In genomic region chr19:43575156-43575950, GRCh38 we compare ENCODE assay signal across 8 cellular contexts. TPM values are rescaled to one million over a fixed set of nuclear protein-coding genes. Genes with fewer than 3 reads are reported as not detected.
DNase-seq lines count a peak whose midpoint lies in the region; ATAC-seq and TF ChIP-seq lines count a peak whose summit lies in the region.

Gene PINLYP (plus strand): TSS chr19:43575801. CDS start chr19:43577192, 1,391 bp downstream.
Gene XRCC1 (minus strand): TSS chr19:43575527. CDS start chr19:43575458, 69 bp downstream.

- H3K4me1 Mint-ChIP-seq in nephron = peaks cover 47% of the 10 kb centered on the region
- peaks cover 59% of the 10 kb centered on the region for H3K4me1 Mint-ChIP-seq in stimulated activated naive CD8-positive, alpha-beta T cell treated with anti-CD3 and anti-CD28 coated beads, Interleukin-15, Interleukin-2, amounts not matched to agents 100 ng/mL and 50 ng/mL, for 24 hours (ENCODE audit: low read depth)

- H3K9me3 Mint-ChIP-seq in nephron = no peaks in the 10 kb centered on the region
- H3K9me3 Mint-ChIP-seq in stimulated activated naive CD8-positive, alpha-beta T cell treated with anti-CD3 and anti-CD28 coated beads, Interleukin-15, Interleukin-2, amounts not matched to agents 100 ng/mL and 50 ng/mL, for 24 hours = no peaks in the 10 kb centered on the region

- peaks cover 16% of the 10 kb centered on the region for H3K36me3 ChIP-seq in RWPE2 (ENCODE audit: low read depth)

- H3K27me3 Mint-ChIP-seq in nephron (ENCODE audit: low read depth) = no peaks in the 10 kb centered on the region
- H3K27me3 Mint-ChIP-seq in stimulated activated naive CD8-positive, alpha-beta T cell treated with anti-CD3 and anti-CD28 coated beads, Interleukin-15, Interleukin-2, amounts not matched to agents 100 ng/mL and 50 ng/mL, for 24 hours = no peaks in the 10 kb centered on the region

- peaks cover 16% of the 10 kb centered on the region for H3K36me3 Mint-ChIP-seq in nephron (ENCODE audit: low read depth)
- peaks cover 7% of the 10 kb centered on the region for H3K36me3 Mint-ChIP-seq in stimulated activated naive CD8-positive, alpha-beta T cell treated with anti-CD3 and anti-CD28 coated beads, Interleukin-15, Interleukin-2, amounts not matched to agents 100 ng/mL and 50 ng/mL, for 24 hours (ENCODE audit: low read depth)

- peak; percentile 97 for ATAC-seq in RWPE2 (ENCODE audit: low read depth)

- DNase-seq in EH (ENCODE audit: low read depth) (peak; percentile 99), H4 (ENCODE audit: low spot score) (peak; percentile 99), LoVo (ENCODE audit: low spot score) (peak; percentile 98), RWPE2 (ENCODE audit: low spot score) (peak; percentile 98), fibroblast of the aortic adventitia (ENCODE audit: low read depth) (peak; percentile 98)
- DNase-seq in activated effector memory CD4-positive, alpha-beta T cell treated with Interleukin-2 at 50 U/mL for 16 hours = peak; percentile 93

- no peaks in the 10 kb centered on the region for H3K9me3 ChIP-seq in RWPE2 (ENCODE audit: severe bottlenecking)

- peaks cover 9% of the 10 kb centered on the region for H3K4me1 ChIP-seq in RWPE2 (ENCODE audit: insufficient read depth, poor library complexity, severe bottlenecking)

- no peak for TF ChIP-seq CTCF in RWPE2 (IDR thresholded peaks at IDR 0.05; ENCODE audit: poor library complexity, severe bottlenecking)
- no peak for TF ChIP-seq CTCF in fibroblast of the aortic adventitia (IDR thresholded peaks at IDR 0.05; ENCODE audit: insufficient read depth, low read length)
- TF ChIP-seq CTCF in nephron (IDR thresholded peaks at IDR 0.05; ENCODE audit: unreplicated experiment in 3 of 3) = no peak

- peak within 1 kb of the TSS; percentile 88 to 98 (median 97) for H3K27ac Mint-ChIP-seq in nephron
- H3K27ac Mint-ChIP-seq in stimulated activated naive CD8-positive, alpha-beta T cell treated with anti-CD3 and anti-CD28 coated beads, Interleukin-15, Interleukin-2, amounts not matched to agents 100 ng/mL and 50 ng/mL, for 24 hours = peak within 1 kb of the TSS; percentile 92

- peak within 1 kb of the TSS; percentile 95 to 99 (median 96) for H3K4me3 Mint-ChIP-seq in nephron
- H3K4me3 Mint-ChIP-seq in stimulated activated naive CD8-positive, alpha-beta T cell treated with anti-CD3 and anti-CD28 coated beads, Interleukin-15, Interleukin-2, amounts not matched to agents 100 ng/mL and 50 ng/mL, for 24 hours = peak within 1 kb of the TSS; percentile 90

- H3K4me3 ChIP-seq in RWPE2 (ENCODE audit: severe bottlenecking) (peak within 1 kb of the TSS; percentile 65), fibroblast of the aortic adventitia (ENCODE audit: low read depth, low read length) (peak within 1 kb of the TSS; percentile 71)

- peak within 1 kb of the TSS; percentile 45 for H3K27ac ChIP-seq in RWPE2 (ENCODE audit: poor library complexity, severe bottlenecking)

- H3K27me3 ChIP-seq in RWPE2 (ENCODE audit: insufficient read depth, poor library complexity, severe bottlenecking) = no peaks in the 10 kb centered on the region

RNA-seq across cellular contexts. Expression of gene PINLYP, which starts in this region (rescaled TPM):
- total RNA-seq in H4 (2014; rRNA removed; shearing (Covaris generic)) = not detected in 2 replicates
- 6.4 and 7.4 TPM in 2 replicates for total RNA-seq in fibroblast of the aortic adventitia (ENCODE audit: low replicate concordance)

RNA-seq across cellular contexts. Expression of gene XRCC1, which starts in this region (rescaled TPM):
- 29.2 and 31.0 TPM in 2 replicates for total RNA-seq in H4 (2014; rRNA removed; shearing (Covaris generic))
- 23.5 and 32.9 TPM in 2 replicates for total RNA-seq in fibroblast of the aortic adventitia (ENCODE audit: low replicate concordance)

Comparison
In these comparisons a context has a peak if more than half of its experiments do, and no peak if none do; other contexts are left out.
1. Peak in every context shown above with its lines: DNase-seq, ATAC-seq, H3K4me3 ChIP-seq and H3K27ac ChIP-seq.